In genomic region chr3:182183716-182184430, GRCh38 we compare ENCODE assay signal across 15 cellular contexts.
"Had no signal": no experiment of that assay in that cellular context is flagged by ENCODE, and none has a peak within 500 bp of the region (broad histone marks: within the 10 kb centered on the region; RNA-seq: fewer than 3 reads in every experiment).

No MANE protein-coding gene starts in this region.

- H3K4me1 ChIP-seq: adrenal gland, colonic mucosa, psoas muscle, spleen had no signal

- H3K9me3 ChIP-seq: adrenal gland, colonic mucosa, esophagus squamous epithelium, psoas muscle, thoracic aorta had no signal

- ATAC-seq: activated CD8-positive, alpha-beta T cell treated with anti-CD3 and anti-CD28 coated beads, Interleukin-2, amount 10 ng/mL, durations not matched to agents 7 days and 5 days; psoas muscle; sciatic nerve had no signal

- H3K27me3 ChIP-seq: adrenal gland, colonic mucosa, esophagus squamous epithelium, spleen had no signal

- H3K36me3 ChIP-seq: adrenal gland, colonic mucosa, esophagus squamous epithelium, spleen, thoracic aorta had no signal

- H3K27ac ChIP-seq: adrenal gland, colonic mucosa, psoas muscle, spleen, thoracic aorta had no signal

- H3K4me3 ChIP-seq: adrenal gland, colonic mucosa, esophagus squamous epithelium, psoas muscle, spleen, thoracic aorta had no signal

- DNase-seq: activated CD4-positive, alpha-beta T cell treated with anti-CD3 and anti-CD28 coated beads for 4 hours; activated CD8-positive, alpha-beta memory T cell treated with anti-CD3 and anti-CD28 coated beads, Interleukin-2, amount 50 U/mL, for 4 hours; activated CD8-positive, alpha-beta T cell treated with anti-CD3 and anti-CD28 coated beads, Interleukin-2, amount 10 ng/mL, durations not matched to agents 7 days and 5 days; activated effector memory CD4-positive, alpha-beta T cell treated with anti-CD3 and anti-CD28 coated beads, Interleukin-2, amount 50 U/mL, for 16 hours; activated T-cell treated with anti-CD3 and anti-CD28 coated beads, Interleukin-2, amount 50 U/mL, for 48 hours; adrenal gland; caudate nucleus; colonic mucosa; esophagus squamous epithelium; immature natural killer cell; nephron progenitor cell; psoas muscle; spleen had no signal
